Comparison of ENCODE assay signal across 10 cellular contexts in the genomic region with DNA sequence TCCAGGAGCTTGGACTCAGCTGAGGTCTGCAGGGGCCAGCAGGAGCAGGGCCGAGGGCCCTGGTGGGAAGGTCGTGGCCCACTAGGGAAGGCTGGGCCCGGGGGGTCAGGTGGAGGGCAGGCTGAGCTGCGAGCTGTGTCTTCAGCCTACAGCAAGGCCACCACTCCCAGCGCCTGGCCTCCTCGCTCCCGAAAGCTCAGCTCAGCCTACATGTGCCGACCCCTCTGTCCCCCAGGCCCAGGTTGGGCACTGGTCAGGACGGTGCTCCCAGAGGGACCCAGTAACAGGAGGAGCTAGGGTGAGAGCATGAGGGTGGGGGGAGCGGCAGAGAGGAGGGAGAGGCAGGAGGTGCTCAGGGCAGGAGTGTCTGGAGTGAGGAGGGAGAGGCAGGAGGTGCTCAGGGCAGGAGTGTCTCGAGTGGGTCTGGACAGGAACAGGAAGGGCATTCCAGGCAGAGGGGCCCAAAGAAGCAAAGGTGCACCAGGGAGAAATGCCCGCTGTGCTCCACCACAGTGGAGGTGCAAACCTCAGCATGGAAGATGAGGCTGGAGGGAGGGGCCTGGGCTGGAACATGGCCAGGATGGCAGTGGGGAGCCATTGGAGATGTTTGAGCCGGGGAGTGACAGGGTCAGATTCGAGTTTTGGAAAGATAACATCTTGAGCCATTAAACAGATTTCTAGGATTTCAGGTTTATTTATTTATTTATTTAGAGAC. TPM values are rescaled to one million over a fixed set of nuclear protein-coding genes. Genes with fewer than 3 reads are reported as not detected.
DNase-seq lines count a peak whose midpoint lies in the region; ATAC-seq, FAIRE-seq and TF ChIP-seq lines count a peak whose summit lies in the region.
"Had no signal": no experiment of that assay in that cellular context is flagged by ENCODE, and none has a peak within 500 bp of the region (broad histone marks: within the 10 kb centered on the region; RNA-seq: fewer than 3 reads in every experiment).

No MANE protein-coding gene starts in this region.

- H3K27me3 Mint-ChIP-seq in GM23338 (ENCODE audit: insufficient read depth, low read depth, poor library complexity), result peaks cover 22% of the 10 kb centered on the region
- peaks cover 2% of the 10 kb centered on the region for H3K27me3 Mint-ChIP-seq in activated CD4-positive, alpha-beta memory T cell treated with anti-CD3 and anti-CD28 coated beads for 36 hours

- intact Hi-C loops in activated CD4-positive, alpha-beta memory T cell treated with anti-CD3 and anti-CD28 coated beads for 36 hours (cut with micrococcal nuclease), result loop anchor here (5.0 kb wide), 3 partner anchors 78 to 208 kb away; a partner anchor contains a TSS

- H3K36me3 ChIP-seq in GM23338 (ENCODE audit: insufficient read depth) (no peaks in the 10 kb centered on the region), right atrium auricular region (no peaks in the 10 kb centered on the region), small intestine (ENCODE audit: control insufficient read depth in 2 of 2, insufficient read depth in 2 of 2, low read length in 2 of 2) (no peaks in the 10 kb centered on the region)

- H3K36me3 Mint-ChIP-seq in GM23338 (ENCODE audit: low read depth), result peaks cover 4% of the 10 kb centered on the region
- H3K36me3 Mint-ChIP-seq in activated CD4-positive, alpha-beta memory T cell treated with anti-CD3 and anti-CD28 coated beads for 36 hours, result no peaks in the 10 kb centered on the region

- TF ChIP-seq CTCF in GM23338 (conservative IDR thresholded peaks at IDR 0.05; ENCODE audit: low read depth in 2 of 2), result no peak
- no peak for TF ChIP-seq CTCF in right atrium auricular region (IDR thresholded peaks at IDR 0.05)

- no peaks in the 10 kb centered on the region for H3K9me2 ChIP-seq in GM23338 (ENCODE audit: insufficient read depth)

- H3K79me2 ChIP-seq in GM23338 (replicated peaks; ENCODE audit: insufficient read depth), result no peaks in the 10 kb centered on the region

- no peak overlapping the region for H3K27ac Mint-ChIP-seq in GM23338
- peak overlapping the region; percentile 74 for H3K27ac Mint-ChIP-seq in activated CD4-positive, alpha-beta memory T cell treated with anti-CD3 and anti-CD28 coated beads for 36 hours

- H3K9me3 ChIP-seq in right atrium auricular region, result no peaks in the 10 kb centered on the region
- H3K9me3 ChIP-seq in small intestine (ENCODE audit: control insufficient read depth, low read depth), result no peaks in the 10 kb centered on the region

- H3K4me3 Mint-ChIP-seq in GM23338, result peak overlapping the region; percentile 54
- peak overlapping the region; percentile 71 for H3K4me3 Mint-ChIP-seq in activated CD4-positive, alpha-beta memory T cell treated with anti-CD3 and anti-CD28 coated beads for 36 hours

- no peak overlapping the region for H3K27ac ChIP-seq in GM23338 (ENCODE audit: low read depth)
- peak overlapping the region; percentile 71 to 84 for H3K27ac ChIP-seq in right atrium auricular region
- H3K27ac ChIP-seq in small intestine (ENCODE audit: low read depth in 1 of 2, low read length in 1 of 2), result no peak overlapping the region

- DNase-seq in GM23338 (ENCODE audit: low spot score) (no peak), right atrium auricular region (ENCODE audit: low spot score) (no peak), small intestine (no peak)
- DNase-seq in activated CD4-positive, alpha-beta memory T cell treated with anti-CD3 and anti-CD28 coated beads for 36 hours, result no peak

- no peaks in the 10 kb centered on the region; the same call in 1 of the 2 replicates for H3K4me1 ChIP-seq in GM23338 (ENCODE audit: insufficient read depth)
- H3K4me1 ChIP-seq in right atrium auricular region, result peaks cover 0 to 42% of the 10 kb centered on the region in 2 donors
- peaks cover 3 to 9% of the 10 kb centered on the region in 2 donors for H3K4me1 ChIP-seq in small intestine (ENCODE audit: control insufficient read depth in 2 of 2, insufficient read depth in 1 of 2, low read depth in 1 of 2, low read length in 1 of 2)

- POLR2A ChIA-PET in activated CD4-positive, alpha-beta memory T cell treated with anti-CD3 and anti-CD28 coated beads for 36 hours (lab: Charles Lee), result interaction anchor here (0.7 to 0.9 kb wide), 2 partner anchors 12 to 31 kb away, joined by 3 read pairs; no protein-coding TSS in a partner anchor

- H4K20me1 ChIP-seq in GM23338 (replicated peaks; ENCODE audit: insufficient read depth), result no peaks in the 10 kb centered on the region

- H3K4me1 Mint-ChIP-seq in GM23338, result peaks cover 2% of the 10 kb centered on the region; the same call in 1 of the 3 replicates
- H3K4me1 Mint-ChIP-seq in activated CD4-positive, alpha-beta memory T cell treated with anti-CD3 and anti-CD28 coated beads for 36 hours (ENCODE audit: low read depth), result peaks cover 10% of the 10 kb centered on the region

- H3K27me3 ChIP-seq in GM23338 (ENCODE audit: insufficient read depth) (peaks cover 30% of the 10 kb centered on the region), right atrium auricular region (no peaks in the 10 kb centered on the region), small intestine (ENCODE audit: control insufficient read depth in 2 of 2, insufficient read depth in 2 of 2, low read length in 2 of 2) (no peaks in the 10 kb centered on the region)

- peak; percentile 10 for ATAC-seq in GM23338
- ATAC-seq in GM21786 (IDR thresholded peaks at IDR 0.05; ENCODE audit: unreplicated experiment), result no peak
- ATAC-seq in HG03039 (IDR thresholded peaks at IDR 0.05; ENCODE audit: unreplicated experiment), result no peak
- ATAC-seq in HG03442 (IDR thresholded peaks at IDR 0.05; ENCODE audit: unreplicated experiment), result no peak
- ATAC-seq in GM18870 (IDR thresholded peaks at IDR 0.05; ENCODE audit: unreplicated experiment), result no peak

- peak overlapping the region; percentile 96; the same call in 1 of the 2 replicates for H2AFZ ChIP-seq in GM23338

- CTCF ChIA-PET in activated CD4-positive, alpha-beta memory T cell treated with anti-CD3 and anti-CD28 coated beads for 36 hours (lab: Charles Lee), result interaction anchor here (1.1 to 1.4 kb wide), 3 partner anchors 33 to 75 kb away, joined by 3 to 6 read pairs (median 4); a partner anchor contains a TSS

- H3K4me3 ChIP-seq in GM23338 (peak overlapping the region; percentile 71), right atrium auricular region (peak overlapping the region; percentile 44 to 69), small intestine (ENCODE audit: low read depth in 1 of 2, low read length in 2 of 2) (peak overlapping the region; percentile 68 to 71)

- H3F3A ChIP-seq in GM23338 (replicated peaks; ENCODE audit: low read depth), result 0 out of 2 replicates have a peak, but pooled peaks cover 5% of the 10 kb centered on the region

- 48 to 60% (median 60%) methylated on average over 13 to 14 of the region's 14 CpGs for WGBS in small intestine, 3 donors

- H3K9me3 Mint-ChIP-seq in GM23338, result peaks cover 7% of the 10 kb centered on the region
- peaks cover 3% of the 10 kb centered on the region for H3K9me3 Mint-ChIP-seq in activated CD4-positive, alpha-beta memory T cell treated with anti-CD3 and anti-CD28 coated beads for 36 hours

- FAIRE-seq in small intestine (lab: Jason Lieb, UNC), result no peak
- FAIRE-seq: islet of Langerhans had no signal

- H3K4me2 ChIP-seq in GM23338, result peak overlapping the region; percentile 86

TF ChIP-seq in GM23338, 12 proteins besides CTCF, POLR2A, EP300 and RAD21:
- TF ChIP-seq, protein P1, sequence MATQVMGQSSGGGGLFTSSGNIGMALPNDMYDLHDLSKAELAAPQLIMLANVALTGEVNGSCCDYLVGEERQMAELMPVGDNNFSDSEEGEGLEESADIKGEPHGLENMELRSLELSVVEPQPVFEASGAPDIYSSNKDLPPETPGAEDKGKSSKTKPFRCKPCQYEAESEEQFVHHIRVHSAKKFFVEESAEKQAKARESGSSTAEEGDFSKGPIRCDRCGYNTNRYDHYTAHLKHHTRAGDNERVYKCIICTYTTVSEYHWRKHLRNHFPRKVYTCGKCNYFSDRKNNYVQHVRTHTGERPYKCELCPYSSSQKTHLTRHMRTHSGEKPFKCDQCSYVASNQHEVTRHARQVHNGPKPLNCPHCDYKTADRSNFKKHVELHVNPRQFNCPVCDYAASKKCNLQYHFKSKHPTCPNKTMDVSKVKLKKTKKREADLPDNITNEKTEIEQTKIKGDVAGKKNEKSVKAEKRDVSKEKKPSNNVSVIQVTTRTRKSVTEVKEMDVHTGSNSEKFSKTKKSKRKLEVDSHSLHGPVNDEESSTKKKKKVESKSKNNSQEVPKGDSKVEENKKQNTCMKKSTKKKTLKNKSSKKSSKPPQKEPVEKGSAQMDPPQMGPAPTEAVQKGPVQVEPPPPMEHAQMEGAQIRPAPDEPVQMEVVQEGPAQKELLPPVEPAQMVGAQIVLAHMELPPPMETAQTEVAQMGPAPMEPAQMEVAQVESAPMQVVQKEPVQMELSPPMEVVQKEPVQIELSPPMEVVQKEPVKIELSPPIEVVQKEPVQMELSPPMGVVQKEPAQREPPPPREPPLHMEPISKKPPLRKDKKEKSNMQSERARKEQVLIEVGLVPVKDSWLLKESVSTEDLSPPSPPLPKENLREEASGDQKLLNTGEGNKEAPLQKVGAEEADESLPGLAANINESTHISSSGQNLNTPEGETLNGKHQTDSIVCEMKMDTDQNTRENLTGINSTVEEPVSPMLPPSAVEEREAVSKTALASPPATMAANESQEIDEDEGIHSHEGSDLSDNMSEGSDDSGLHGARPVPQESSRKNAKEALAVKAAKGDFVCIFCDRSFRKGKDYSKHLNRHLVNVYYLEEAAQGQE (IDR thresholded peaks at IDR 0.05; ENCODE audit: unreplicated experiment), result no peak
- TF ChIP-seq EZH2phosphoT487 (IDR thresholded peaks at IDR 0.05; ENCODE audit: unreplicated experiment) (no peak), CREB1 (CRISPR knock-in tag; IDR thresholded peaks at IDR 0.05; ENCODE audit: low read depth) (no peak), JUNB (IDR thresholded peaks at IDR 0.05; ENCODE audit: unreplicated experiment) (no peak), ZNF114 (CRISPR knock-in tag; IDR thresholded peaks at IDR 0.05) (no peak), EZH2 (IDR thresholded peaks at IDR 0.05; ENCODE audit: low read depth, unreplicated experiment) (no peak)

RNA-seq across cellular contexts. Expression of a gene that starts 29.1 kb away (rescaled TPM):
- 0.14 TPM in 1 of 2 replicates, not detected in the other for total RNA-seq in GM23338 (2014; rRNA removed; shearing (Covaris generic))
- polyA plus RNA-seq in GM23338 (2016; fragmentation: Nextera tagmentation; extraction: Ambion mirVana) (0.09 TPM in 1 of 2 replicates, not detected in the other), small intestine (1 to 10 TPM in 1 of 3 donors, under 1 TPM in 1, not detected in 1; 0.81 to 1.1 TPM)
- 10 to 100 TPM; 33.4 to 34.2 TPM for total RNA-seq in activated CD4-positive, alpha-beta memory T cell treated with anti-CD3 and anti-CD28 coated beads for 36 hours
- 1 to 10 TPM in 1 of 2 donors, under 1 TPM in 1; 0.67 to 1.2 TPM for total RNA-seq in right atrium auricular region
- total RNA-seq: SK-MEL-5 had no signal

Comparison
In these comparisons a context has a peak if more than half of its experiments do, and no peak if none do; other contexts are left out.
1. H3K27ac ChIP-seq: peak in right atrium auricular region (2 of 2); none in GM23338 (single experiment) and small intestine (0 of 2).
2. RNA of a gene that starts 29.1 kb away (total RNA-seq): 33.4 to 34.2 TPM in activated CD4-positive, alpha-beta memory T cell treated with anti-CD3 and anti-CD28 coated beads for 36 hours; 0.67 to 1.2 TPM in right atrium auricular region and 0.14 TPM in GM23338; every median in the first group is over 10 times any median in the second.
3. Peak in every context shown above with its lines, with median percentiles within 50 percentile points of each other: H3K4me3 ChIP-seq.